11 cellular contexts compared by ENCODE assay signal in the genomic region with DNA sequence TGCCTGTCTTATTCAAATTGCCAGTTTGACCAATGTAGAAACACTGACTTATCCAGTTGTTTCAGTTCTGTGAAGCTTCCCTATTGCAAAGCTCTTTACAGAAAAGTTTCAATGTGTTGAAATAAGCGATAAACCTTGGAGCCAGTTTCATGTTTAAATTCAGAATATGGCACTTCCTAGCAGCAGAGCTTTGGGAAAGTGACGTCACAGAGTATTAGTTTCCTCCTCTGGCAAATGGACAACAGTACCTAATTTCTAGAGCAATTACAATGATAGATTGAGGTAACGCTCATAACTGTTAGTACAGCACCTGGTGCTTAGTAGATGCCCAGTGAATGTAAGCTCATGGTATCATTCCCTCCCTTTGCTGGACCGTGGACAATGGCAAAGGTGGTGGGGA.
"Had no signal": no experiment of that assay in that cellular context is flagged by ENCODE, and none has a peak within 500 bp of the region (broad histone marks: within the 10 kb centered on the region; RNA-seq: fewer than 3 reads in every experiment).

No MANE protein-coding gene starts in this region.

- H3K4me2 ChIP-seq: GM23338 had no signal

- H3K4me3 ChIP-seq: GM23248, GM23338, HAP-1 had no signal

- H3K4me1 ChIP-seq: HAP-1 had no signal

- ATAC-seq: GM23338, HCT116 had no signal

- H3K36me3 ChIP-seq: HAP-1 had no signal

- H2AFZ ChIP-seq: GM23248, GM23338 had no signal

- FAIRE-seq: H1, H54 had no signal

- DNase-seq: GM23248, GOT3, H7, H9, HCEC 1CT, HFFc6 had no signal

- H3K9me3 ChIP-seq: HAP-1 had no signal

- H3K9ac ChIP-seq: GM23248 had no signal

- H3K27ac ChIP-seq: GM23248 had no signal
